In the genomic region with DNA sequence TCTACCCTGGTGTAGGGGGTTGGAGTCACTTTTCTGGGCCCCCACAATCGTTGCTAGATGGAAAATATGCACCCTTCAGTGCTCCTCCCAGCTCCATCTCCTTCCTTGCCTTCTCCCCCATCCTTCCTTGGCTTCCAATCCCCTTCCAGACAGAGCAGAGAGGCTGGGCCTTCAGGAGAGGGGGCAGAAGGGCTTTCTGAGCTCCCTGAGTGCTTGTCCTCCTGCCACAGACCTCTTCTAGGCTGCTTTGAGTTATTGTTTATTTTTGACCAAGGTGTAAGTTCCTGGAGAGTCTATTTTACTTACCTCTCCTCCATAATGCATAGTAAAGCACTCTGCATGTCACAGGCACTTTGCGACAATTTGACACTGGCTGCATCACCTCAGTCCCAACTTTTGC, we compare ENCODE assay signal across 14 cellular contexts.
A peak's percentile ranks its signal among the peaks of the same experiment; 100 is the strongest.
DNase-seq lines count a peak whose midpoint lies in the region; ATAC-seq, FAIRE-seq and TF ChIP-seq lines count a peak whose summit lies in the region.
"Had no signal": no experiment of that assay in that cellular context is flagged by ENCODE, and none has a peak within 500 bp of the region (broad histone marks: within the 10 kb centered on the region; RNA-seq: fewer than 3 reads in every experiment).

No MANE protein-coding gene starts in this region.

- intact Hi-C loops in Right ventricle myocardium inferior (cut with DNase I) = no loop called here

- peak overlapping the region; percentile 42 for H2AFZ ChIP-seq in neural progenitor cell (replicated peaks)

- no peak for DNase-seq in activated T-cell treated with anti-CD3 and anti-CD28 coated beads, Interleukin-2, amount 50 U/mL, for 24 hours
- DNase-seq in activated T-cell treated with anti-CD3 and anti-CD28 coated beads for 4 hours (no peak), GM19239 (ENCODE audit: insufficient read length, low spot score) (no peak), neural progenitor cell (ENCODE audit: low spot score) (no peak), Right ventricle myocardium inferior (ENCODE audit: missing footprints) (no peak), NCI-H82 (lab: John Stamatoyannopoulos, UW) (no peak)
- no peak for DNase-seq in activated naive CD8-positive, alpha-beta T cell treated with anti-CD3 and anti-CD28 coated beads, Interleukin-2, amount 50 U/mL, for 24 hours
- DNase-seq: DND-41; effector CD8-positive, alpha-beta T cell; NCI-H187 treated with DMSO at 0.1 percent for 48 hours; NCI-H446 treated with DMSO at 0.1 percent for 48 hours; thyroid gland had no signal

- peak overlapping the region; percentile 90 for H3K27ac Mint-ChIP-seq in activated T-cell treated with anti-CD3 and anti-CD28 coated beads, Interleukin-2, amount 50 U/mL, for 24 hours
- peak overlapping the region; percentile 90 for H3K27ac Mint-ChIP-seq in activated naive CD8-positive, alpha-beta T cell treated with anti-CD3 and anti-CD28 coated beads, Interleukin-2, amount 50 U/mL, for 24 hours
- H3K27ac Mint-ChIP-seq in neural progenitor cell = no peak overlapping the region

- H3K36me3 ChIP-seq in neural progenitor cell = no peaks in the 10 kb centered on the region
- H3K36me3 ChIP-seq: thyroid gland had no signal

- no peaks in the 10 kb centered on the region for H3F3A ChIP-seq in neural progenitor cell (ENCODE audit: low read depth)

- H3K9me3 Mint-ChIP-seq in activated T-cell treated with anti-CD3 and anti-CD28 coated beads, Interleukin-2, amount 50 U/mL, for 24 hours = no peaks in the 10 kb centered on the region
- no peaks in the 10 kb centered on the region for H3K9me3 Mint-ChIP-seq in activated naive CD8-positive, alpha-beta T cell treated with anti-CD3 and anti-CD28 coated beads, Interleukin-2, amount 50 U/mL, for 24 hours
- no peaks in the 10 kb centered on the region for H3K9me3 Mint-ChIP-seq in neural progenitor cell

- no peak overlapping the region for H3K9ac ChIP-seq in neural progenitor cell

- H3K4me3 Mint-ChIP-seq in activated T-cell treated with anti-CD3 and anti-CD28 coated beads, Interleukin-2, amount 50 U/mL, for 24 hours = peak overlapping the region; percentile 49
- peak overlapping the region; percentile 40 for H3K4me3 Mint-ChIP-seq in activated naive CD8-positive, alpha-beta T cell treated with anti-CD3 and anti-CD28 coated beads, Interleukin-2, amount 50 U/mL, for 24 hours
- no peak overlapping the region for H3K4me3 Mint-ChIP-seq in neural progenitor cell

- TF ChIP-seq CTCF in neural progenitor cell (IDR thresholded peaks at IDR 0.05) = no peak

- H3K4me1 ChIP-seq in neural progenitor cell = no peaks in the 10 kb centered on the region
- H3K4me1 ChIP-seq: thyroid gland had no signal

- H3K79me2 ChIP-seq in neural progenitor cell (ENCODE audit: low read depth) = no peaks in the 10 kb centered on the region

- FAIRE-seq in GM19239 (lab: Jason Lieb, UNC) = peak; percentile 37
- FAIRE-seq: astrocyte had no signal

- no peaks in the 10 kb centered on the region for H3K9me3 ChIP-seq in neural progenitor cell (ENCODE audit: low read depth)
- H3K9me3 ChIP-seq: thyroid gland had no signal

- ATAC-seq in activated naive CD8-positive, alpha-beta T cell treated with anti-CD3 and anti-CD28 coated beads, Interleukin-2, amount 50 U/mL, for 24 hours = no peak
- ATAC-seq in HG02642 (IDR thresholded peaks at IDR 0.05; ENCODE audit: poor library complexity, unreplicated experiment) (no peak), Right ventricle myocardium inferior (no peak)

- H3K27me3 Mint-ChIP-seq in activated T-cell treated with anti-CD3 and anti-CD28 coated beads, Interleukin-2, amount 50 U/mL, for 24 hours = peaks cover 3% of the 10 kb centered on the region
- peaks cover 3% of the 10 kb centered on the region for H3K27me3 Mint-ChIP-seq in activated naive CD8-positive, alpha-beta T cell treated with anti-CD3 and anti-CD28 coated beads, Interleukin-2, amount 50 U/mL, for 24 hours
- peaks cover 3% of the 10 kb centered on the region for H3K27me3 Mint-ChIP-seq in neural progenitor cell (ENCODE audit: insufficient read depth, low read depth)

- H3K4me3 ChIP-seq in neural progenitor cell = no peak overlapping the region
- H3K4me3 ChIP-seq: thyroid gland had no signal

- H3K36me3 Mint-ChIP-seq in activated T-cell treated with anti-CD3 and anti-CD28 coated beads, Interleukin-2, amount 50 U/mL, for 24 hours (ENCODE audit: low read depth) = no peaks in the 10 kb centered on the region
- H3K36me3 Mint-ChIP-seq in activated naive CD8-positive, alpha-beta T cell treated with anti-CD3 and anti-CD28 coated beads, Interleukin-2, amount 50 U/mL, for 24 hours (ENCODE audit: low read depth) = peaks cover 3% of the 10 kb centered on the region
- no peaks in the 10 kb centered on the region for H3K36me3 Mint-ChIP-seq in neural progenitor cell

- H4K20me1 ChIP-seq in neural progenitor cell (ENCODE audit: low read depth) = no peaks in the 10 kb centered on the region

- no peak overlapping the region for H3K27ac ChIP-seq in neural progenitor cell
- H3K27ac ChIP-seq: thyroid gland had no signal

- H3K4me2 ChIP-seq in neural progenitor cell = no peak overlapping the region

- peaks cover 56% of the 10 kb centered on the region for H3K4me1 Mint-ChIP-seq in activated T-cell treated with anti-CD3 and anti-CD28 coated beads, Interleukin-2, amount 50 U/mL, for 24 hours (ENCODE audit: low read depth)
- peaks cover 65% of the 10 kb centered on the region for H3K4me1 Mint-ChIP-seq in activated naive CD8-positive, alpha-beta T cell treated with anti-CD3 and anti-CD28 coated beads, Interleukin-2, amount 50 U/mL, for 24 hours
- H3K4me1 Mint-ChIP-seq in neural progenitor cell = no peaks in the 10 kb centered on the region

- H3K27me3 ChIP-seq in neural progenitor cell = no peaks in the 10 kb centered on the region
- H3K27me3 ChIP-seq: thyroid gland had no signal
